ENCODE assay signal across 15 cellular contexts in the genomic region with DNA sequence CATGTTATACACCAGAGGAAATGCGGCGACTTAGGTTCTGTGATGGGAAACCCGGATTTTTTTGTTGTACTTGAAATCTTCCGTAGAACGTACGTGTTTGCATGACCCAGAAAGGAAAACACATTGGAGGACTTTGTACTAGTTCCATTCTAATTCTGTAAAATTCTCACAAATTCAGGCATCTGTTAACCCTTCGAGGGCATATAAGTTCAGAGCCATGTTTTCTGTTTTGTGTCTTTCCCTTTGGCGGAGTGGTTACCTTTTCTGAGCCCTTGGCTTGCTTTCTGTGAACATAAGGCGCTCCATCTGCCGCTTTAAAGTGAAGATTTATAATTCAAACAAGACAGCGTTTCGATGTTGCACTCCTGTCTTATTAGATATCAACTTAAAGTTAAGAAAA. TPM values are rescaled to one million over a fixed set of nuclear protein-coding genes. Genes with fewer than 3 reads are reported as not detected.
DNase-seq lines count a peak whose midpoint lies in the region; ATAC-seq and TF ChIP-seq lines count a peak whose summit lies in the region.
"Had no signal": no experiment of that assay in that cellular context is flagged by ENCODE, and none has a peak within 500 bp of the region (broad histone marks: within the 10 kb centered on the region; RNA-seq: fewer than 3 reads in every experiment).

No MANE protein-coding gene starts in this region.

- H3K4me3 Mint-ChIP-seq in nephron: peak overlapping the region in 2 of 3 experiments; percentile 15 to 51

- H3K4me3 ChIP-seq in DOHH2 (ENCODE audit: low read length): peak overlapping the region; percentile 80; the same call in 1 of the 2 replicates
- H3K4me3 ChIP-seq: cardiac muscle cell, PC-9 had no signal

- no peaks in the 10 kb centered on the region for H3K27me3 ChIP-seq in DOHH2 (ENCODE audit: control insufficient read depth, low read length)
- H3K27me3 ChIP-seq: cardiac muscle cell had no signal

- H3K27ac ChIP-seq in DOHH2 (ENCODE audit: low read depth, low read length): peak overlapping the region; percentile 98; the same call in 1 of the 2 replicates
- H3K27ac ChIP-seq: C4-2B, cardiac muscle cell, PC-9 had no signal

- H3K4me1 ChIP-seq in DOHH2 (ENCODE audit: control insufficient read depth, low read length): peaks cover 97% of the 10 kb centered on the region

- H3K4me1 Mint-ChIP-seq in nephron: peaks cover 12% of the 10 kb centered on the region

- DNase-seq in NCI-H2171 treated with DMSO at 0.1 percent for 48 hours (lab: John Stamatoyannopoulos, UW): peak; percentile 97
- peak; percentile 71 for DNase-seq in cerebellum (ENCODE audit: low spot score)
- no peak for DNase-seq in HuH-7.5 (ENCODE audit: low spot score)
- DNase-seq in effector CD8-positive, alpha-beta T cell (lab: John Stamatoyannopoulos, UW): no peak
- no peak for DNase-seq in NCI-H2196 (lab: John Stamatoyannopoulos, UW; ENCODE audit: unreplicated experiment)
- DNase-seq: activated CD4-positive, alpha-beta T cell treated with anti-CD3 and anti-CD28 coated beads, Interleukin-2, amount 50 U/mL, for 4 hours; activated gamma-delta T cell treated with Interleukin-2 at 50 U/mL for 16 hours; NCI-H2029 treated with DMSO at 0.1 percent for 48 hours; PC-9; T-helper 2 cell had no signal

- no peaks in the 10 kb centered on the region for H4K20me1 ChIP-seq in DOHH2 (ENCODE audit: control insufficient read depth, insufficient read depth, low read depth, low read length)

- TF ChIP-seq CTCF in DOHH2 (IDR thresholded peaks at IDR 0.05; ENCODE audit: low read depth, low read length, poor library complexity, severe bottlenecking): no peak
- TF ChIP-seq CTCF in nephron (IDR thresholded peaks at IDR 0.05; ENCODE audit: unreplicated experiment in 3 of 3): no peak

- ATAC-seq in GM18505 (IDR thresholded peaks at IDR 0.05; ENCODE audit: unreplicated experiment): no peak

- H3K79me2 ChIP-seq in DOHH2 (ENCODE audit: control insufficient read depth, low read length): peaks cover 95% of the 10 kb centered on the region

- peaks cover 45% of the 10 kb centered on the region for H3K36me3 ChIP-seq in DOHH2 (ENCODE audit: control insufficient read depth, low read length)
- H3K36me3 ChIP-seq: cardiac muscle cell had no signal

- H3K27me3 Mint-ChIP-seq in nephron (ENCODE audit: low read depth): peaks cover 3% of the 10 kb centered on the region

- no peaks in the 10 kb centered on the region for H3K9me3 Mint-ChIP-seq in nephron

- TF ChIP-seq POLR2A in GM18505 (IDR thresholded peaks at IDR 0.05; ENCODE audit: borderline replicate concordance, extremely low read depth, insufficient read depth, insufficient read length): no peak

- H3K9me2 ChIP-seq in DOHH2 (replicated peaks; ENCODE audit: control insufficient read depth, low read length): no peaks in the 10 kb centered on the region

- no peaks in the 10 kb centered on the region for H3K36me3 Mint-ChIP-seq in nephron (ENCODE audit: low read depth)

- peak overlapping the region; percentile 97 for H3K4me2 ChIP-seq in DOHH2 (ENCODE audit: low read length)
- H3K4me2 ChIP-seq: PC-9 had no signal

- H3K27ac Mint-ChIP-seq in nephron: peak overlapping the region; percentile 42 to 62 (median 49)

- peaks cover 36% of the 10 kb centered on the region for H3F3A ChIP-seq in DOHH2 (ENCODE audit: control insufficient read depth, insufficient read depth)

- no peaks in the 10 kb centered on the region for H3K9me3 ChIP-seq in DOHH2 (ENCODE audit: control insufficient read depth, insufficient read depth, low read length)

RNA-seq across cellular contexts. Expression of a gene that starts 34.2 kb away (rescaled TPM):
- total RNA-seq in cerebellum: 124 TPM

Comparison
In these comparisons a context has a peak if more than half of its experiments do, and no peak if none do; other contexts are left out.
1. DNase-seq: peak in NCI-H2171 treated with DMSO at 0.1 percent for 48 hours (single experiment) and cerebellum (single experiment); none in HuH-7.5 (single experiment), effector CD8-positive, alpha-beta T cell (single experiment) and NCI-H2196 (single experiment).